Comparison of ENCODE assay signal across 23 cellular contexts in the genomic region with DNA sequence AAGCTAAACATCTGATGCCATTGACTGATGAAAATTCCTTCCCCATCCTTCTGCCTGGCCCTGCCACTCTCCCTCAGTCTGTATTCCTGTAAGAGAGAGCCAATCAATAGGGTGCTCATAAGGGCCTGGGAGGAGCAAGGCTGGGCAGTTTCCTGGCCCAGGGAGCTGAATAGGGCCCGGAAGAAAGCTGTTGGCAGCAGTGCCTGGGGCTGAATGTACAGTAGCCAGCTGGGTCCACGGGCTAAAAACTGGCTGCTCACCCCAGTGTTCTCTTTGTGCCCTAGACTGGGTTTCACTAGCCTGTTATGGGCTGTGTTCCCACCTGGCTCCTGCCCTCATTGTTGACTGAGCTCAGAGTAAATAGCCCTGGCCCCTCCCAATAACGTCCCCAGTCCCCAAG. TPM values are rescaled to one million over a fixed set of nuclear protein-coding genes. Genes with fewer than 3 reads are reported as not detected.
A peak's percentile ranks its signal among the peaks of the same experiment; 100 is the strongest.
DNase-seq lines count a peak whose midpoint lies in the region; TF ChIP-seq lines count a peak whose summit lies in the region.
"Had no signal": no experiment of that assay in that cellular context is flagged by ENCODE, and none has a peak within 500 bp of the region (broad histone marks: within the 10 kb centered on the region; RNA-seq: fewer than 3 reads in every experiment).

No MANE protein-coding gene starts in this region.

- H3K4me1 ChIP-seq in sigmoid colon (peaks cover 0 to 53% (median 40%) of the 10 kb centered on the region in 4 donors), spleen (peaks cover 10 to 23% (median 19%) of the 10 kb centered on the region in 6 donors)

- intact Hi-C loops in sigmoid colon (cut with DNase I) (no loop called here), spleen (cut with DNase I; ENCODE audit: low total_unique reads) (no loop called here)

- no peak overlapping the region for H3K4me3 ChIP-seq in sigmoid colon
- no peak overlapping the region for H3K4me3 ChIP-seq in spleen
- H3K4me3 ChIP-seq: BLaER1 treated with 17β-estradiol and CSF1 and Interleukin-3, amounts not matched to agents 10 nM and 100 nM; left ventricle myocardium inferior; uterus had no signal

- TF ChIP-seq CTCF in sigmoid colon (IDR thresholded peaks at IDR 0.05), result no peak
- no peak for TF ChIP-seq CTCF in GM20000 (IDR thresholded peaks at IDR 0.05; ENCODE audit: extremely low read depth, missing control alignments)
- no peak for TF ChIP-seq CTCF in spleen (IDR thresholded peaks at IDR 0.05 in 8 of 11, conservative IDR thresholded peaks at IDR 0.05 in 3 of 11)

- no peaks in the 10 kb centered on the region for H3K27me3 ChIP-seq in sigmoid colon
- H3K27me3 ChIP-seq in spleen (replicated peaks in 1 of 7), result peaks cover 6 to 73% (median 33%) of the 10 kb centered on the region in 7 donors

- H3K27ac ChIP-seq in sigmoid colon (peak overlapping the region in 3 of 4 donors; percentile 83 to 92 (median 89)), spleen (no peak overlapping the region)
- H3K27ac ChIP-seq: BLaER1 treated with 17β-estradiol and CSF1 and Interleukin-3, amounts not matched to agents 10 nM and 100 nM; KMS-11; left ventricle myocardium inferior; uterus had no signal

- TF ChIP-seq POLR2A in sigmoid colon (IDR thresholded peaks at IDR 0.05), result no peak
- TF ChIP-seq POLR2A in spleen (IDR thresholded peaks at IDR 0.05), result no peak

- WGBS in sigmoid colon, 2 donors, result 18 to 45% methylated on average over 3 of the region's 3 CpGs
- 55 to 88% (median 74%) methylated on average over 3 of the region's 3 CpGs for WGBS in spleen, 5 donors

- no peaks in the 10 kb centered on the region for H3K9me3 ChIP-seq in sigmoid colon
- H3K9me3 ChIP-seq in spleen, result no peaks in the 10 kb centered on the region
- H3K9me3 ChIP-seq: BLaER1 treated with 17β-estradiol and CSF1 and Interleukin-3, amounts not matched to agents 10 nM and 100 nM; uterus had no signal

- no peak for TF ChIP-seq EP300 in sigmoid colon (IDR thresholded peaks at IDR 0.05)

- DNase-seq in NCI-H1436 (lab: John Stamatoyannopoulos, UW) (peak; percentile 1), NCI-H1436 treated with DMSO at 0.1 percent for 48 hours (lab: John Stamatoyannopoulos, UW) (no peak), NCI-H2081 treated with DMSO at 0.1 percent for 48 hours (lab: John Stamatoyannopoulos, UW) (peak; percentile 35), globus pallidus (ENCODE audit: low spot score) (peak; percentile 61), sigmoid colon (no peak), GM20000 (ENCODE audit: low spot score) (no peak), spleen (no peak), LoVo (ENCODE audit: low spot score) (no peak)
- DNase-seq: activated CD8-positive, alpha-beta memory T cell treated with anti-CD3 and anti-CD28 coated beads, Interleukin-2, amount 50 U/mL, for 4 hours; activated gamma-delta T cell treated with Interleukin-2 at 50 U/mL for 16 hours; EL; left ventricle myocardium inferior; NCI-H1694 treated with DMSO at 0.1 percent for 48 hours; stimulated activated naive CD4-positive, alpha-beta T cell treated with Interleukin-2 at 50 U/mL for 16 hours; uterus had no signal

- no peaks in the 10 kb centered on the region for H3K36me3 ChIP-seq in sigmoid colon
- H3K36me3 ChIP-seq in spleen, result no peaks in the 10 kb centered on the region
- H3K36me3 ChIP-seq: BLaER1 treated with 17β-estradiol and CSF1 and Interleukin-3, amounts not matched to agents 10 nM and 100 nM; left ventricle myocardium inferior; uterus had no signal

RNA-seq across cellular contexts. Expression of a gene that starts 1.7 kb away (rescaled TPM):
- 10 to 100 TPM; 33.9 to 94.1 (median 39.6) TPM for total RNA-seq in sigmoid colon
- polyA plus RNA-seq in sigmoid colon, result 10 to 100 TPM; 29.6 to 86.6 (median 65.5) TPM
- under 1 TPM in 2 of 7 donors, not detected in 5; 0.74 to 0.79 TPM for total RNA-seq in spleen
- polyA plus RNA-seq in spleen, result 1 to 10 TPM in 1 of 3 donors, under 1 TPM in 2; 0.35 to 1.5 (median 0.58) TPM
- total RNA-seq: A172; fibroblast of villous mesenchyme; left ventricle myocardium inferior; myocyte; T-helper 2 cell treated with Interferon-gamma antibody and Interleukin-4, amounts not matched to agents 100 ng/mL and 5 ng/mL, for 36 hours had no signal

RNA-seq across cellular contexts. Expression of a gene that starts 47.6 kb away (rescaled TPM):
- total RNA-seq in sigmoid colon (not detected), spleen (not detected)
- polyA plus RNA-seq in sigmoid colon (not detected), spleen (not detected)
- total RNA-seq: A172; cerebellum; fibroblast of villous mesenchyme; left ventricle myocardium inferior; myocyte; progenitor cell of endocrine pancreas; T-helper 2 cell treated with Interferon-gamma antibody and Interleukin-4, amounts not matched to agents 100 ng/mL and 5 ng/mL, for 36 hours; uterus had no signal

RNA-seq across cellular contexts. Expression of a gene that starts 51.9 kb away (rescaled TPM):
- 10 to 100 TPM; 49.7 to 66.7 (median 56.1) TPM for total RNA-seq in sigmoid colon
- polyA plus RNA-seq in sigmoid colon, result 10 to 100 TPM; 33.0 to 98.7 (median 43.0) TPM
- total RNA-seq in spleen, result 10 to 100 TPM; 60.2 to 82.8 (median 69.6) TPM
- polyA plus RNA-seq in spleen, result 10 to 100 TPM; 42.5 to 51.0 (median 49.8) TPM

RNA-seq across cellular contexts. Expression of a gene that starts 59.8 kb away (rescaled TPM):
- 100 to 1,000 TPM in 3 of 4 donors, 10 to 100 TPM in 1; 99.7 to 111 (median 103) TPM for total RNA-seq in sigmoid colon
- polyA plus RNA-seq in sigmoid colon, result 100 to 1,000 TPM; 112 to 174 (median 137) TPM
- total RNA-seq in spleen, result 10 to 100 TPM; 15.8 to 38.5 (median 28.1) TPM
- 10 to 100 TPM; 19.0 to 36.2 (median 31.8) TPM for polyA plus RNA-seq in spleen

Comparison
In these comparisons a context has a peak if more than half of its experiments do, and no peak if none do; other contexts are left out.
1. DNase-seq: peak in NCI-H1436 (single experiment), NCI-H2081 treated with DMSO at 0.1 percent for 48 hours (single experiment) and globus pallidus (single experiment); none in NCI-H1436 treated with DMSO at 0.1 percent for 48 hours (single experiment), sigmoid colon (single experiment), GM20000 (single experiment), spleen (single experiment) and LoVo (single experiment).
2. H3K27ac ChIP-seq: peak in sigmoid colon (3 of 4); none in spleen (0 of 8).
3. RNA of a gene that starts 1.7 kb away (total RNA-seq): 33.9 to 94.1 TPM in sigmoid colon; 0.74 to 0.79 TPM in spleen; every median in the first group is over 10 times any median in the second.